9 cellular contexts compared by ENCODE assay signal in genomic region chr2:240832205-240832727, GRCh38. TPM values are rescaled to one million over a fixed set of nuclear protein-coding genes. Genes with fewer than 3 reads are reported as not detected.
DNase-seq lines count a peak whose midpoint lies in the region; ATAC-seq lines count a peak whose summit lies in the region.
"Had no signal": no experiment of that assay in that cellular context is flagged by ENCODE, and none has a peak within 500 bp of the region (broad histone marks: within the 10 kb centered on the region; RNA-seq: fewer than 3 reads in every experiment).

No MANE protein-coding gene starts in this region.

- peak; percentile 84 for ATAC-seq in HG03139 (IDR thresholded peaks at IDR 0.05; ENCODE audit: unreplicated experiment)

- peak overlapping the region; percentile 77 for H3K4me3 Mint-ChIP-seq in activated CD4-positive, alpha-beta T cell treated with anti-CD3 and anti-CD28 coated beads, Interleukin-2, amount 10 ng/mL, durations not matched to agents 24 days and 14 days

- no peaks in the 10 kb centered on the region for H3K9me3 Mint-ChIP-seq in activated CD4-positive, alpha-beta T cell treated with anti-CD3 and anti-CD28 coated beads, Interleukin-2, amount 10 ng/mL, durations not matched to agents 24 days and 14 days

- intact Hi-C loops in activated CD4-positive, alpha-beta T cell treated with anti-CD3 and anti-CD28 coated beads, Interleukin-2, amount 10 ng/mL, durations not matched to agents 24 days and 14 days (cut with micrococcal nuclease): loop anchor here (1.0 to 5.0 kb wide), 3 partner anchors 271 to 1050 kb away; no protein-coding TSS in a partner anchor

- peaks cover 23% of the 10 kb centered on the region for H3K27me3 Mint-ChIP-seq in activated CD4-positive, alpha-beta T cell treated with anti-CD3 and anti-CD28 coated beads, Interleukin-2, amount 10 ng/mL, durations not matched to agents 24 days and 14 days

- no peaks in the 10 kb centered on the region for H3K27me3 ChIP-seq in layer of hippocampus (ENCODE audit: control insufficient read depth, insufficient read depth, low read length)

- peak; percentile 92 for DNase-seq in NK-92 (lab: John Stamatoyannopoulos, UW; ENCODE audit: unreplicated experiment)
- DNase-seq in NK-92 treated with Interleukin-12 subunit alpha and Interleukin-12 subunit beta, amount 100 ng/mL, for 24 hours (lab: John Stamatoyannopoulos, UW): no peak
- peak; percentile 92 for DNase-seq in NCI-H345 treated with DMSO at 0.1 percent for 48 hours (lab: John Stamatoyannopoulos, UW; ENCODE audit: unreplicated experiment)
- DNase-seq in activated CD4-positive, alpha-beta T cell treated with anti-CD3 and anti-CD28 coated beads, Interleukin-2, amount 10 ng/mL, durations not matched to agents 24 days and 14 days: peak; percentile 99
- peak; percentile 98 for DNase-seq in stimulated activated CD4-positive, alpha-beta T cell treated with anti-CD3 and anti-CD28 coated beads, Interleukin-1b, Interleukin-23, amount 100 ng/mL, for 48 hours

- H3K4me1 Mint-ChIP-seq in activated CD4-positive, alpha-beta T cell treated with anti-CD3 and anti-CD28 coated beads, Interleukin-2, amount 10 ng/mL, durations not matched to agents 24 days and 14 days: peaks cover 2% of the 10 kb centered on the region

- peak overlapping the region; percentile 69 for H3K27ac ChIP-seq in cingulate gyrus (ENCODE audit: low read depth, low read length)
- peak overlapping the region; percentile 73 for H3K27ac ChIP-seq in layer of hippocampus (ENCODE audit: low read depth, low read length)
- H3K27ac ChIP-seq: 22Rv1 had no signal

- no peaks in the 10 kb centered on the region for H3K36me3 Mint-ChIP-seq in activated CD4-positive, alpha-beta T cell treated with anti-CD3 and anti-CD28 coated beads, Interleukin-2, amount 10 ng/mL, durations not matched to agents 24 days and 14 days (ENCODE audit: low read depth)

- no peak overlapping the region for H3K27ac Mint-ChIP-seq in activated CD4-positive, alpha-beta T cell treated with anti-CD3 and anti-CD28 coated beads, Interleukin-2, amount 10 ng/mL, durations not matched to agents 24 days and 14 days

RNA-seq across cellular contexts. Expression of gene KIF1A, which starts 12.2 kb away (rescaled TPM):
- total RNA-seq in activated CD4-positive, alpha-beta T cell treated with anti-CD3 and anti-CD28 coated beads, Interleukin-2, amount 10 ng/mL, durations not matched to agents 24 days and 14 days: 0.37 and 0.47 TPM in 2 replicates

RNA-seq across cellular contexts. Expression of gene AGXT, which starts 36.4 kb away (rescaled TPM):
- total RNA-seq in activated CD4-positive, alpha-beta T cell treated with anti-CD3 and anti-CD28 coated beads, Interleukin-2, amount 10 ng/mL, durations not matched to agents 24 days and 14 days: not detected in 2 replicates
